ENCODE assay signal across 19 cellular contexts in the genomic region with DNA sequence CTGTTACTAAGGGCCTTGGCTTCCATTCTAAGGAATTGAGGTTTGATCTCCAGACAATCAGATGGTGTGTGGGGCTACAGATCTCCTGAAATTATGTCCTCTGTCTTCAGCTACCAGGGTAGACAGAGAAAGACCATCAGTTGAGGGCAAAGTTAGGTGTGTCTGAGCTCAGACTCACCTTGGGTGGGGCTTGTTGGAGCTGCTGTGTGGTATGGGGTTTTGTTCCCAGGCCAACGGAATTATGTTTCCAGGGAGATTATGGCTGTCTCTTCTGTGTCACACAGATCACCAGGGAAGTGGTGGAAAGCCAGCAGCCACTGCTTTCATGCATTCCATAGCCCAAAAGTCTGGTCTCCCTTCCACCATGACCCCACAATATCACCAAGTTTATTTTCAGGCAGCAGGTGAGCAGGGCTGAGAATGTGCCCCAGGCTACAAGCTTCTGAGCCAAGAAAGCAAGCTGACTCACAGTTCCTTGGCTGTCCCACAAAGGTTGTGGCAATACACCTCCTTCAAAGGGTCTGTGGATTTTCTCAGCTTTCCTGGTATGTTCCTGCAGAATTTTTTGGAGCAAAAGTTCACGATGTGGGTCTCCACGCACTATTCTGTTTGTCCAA.
DNase-seq lines count a peak whose midpoint lies in the region; ATAC-seq and TF ChIP-seq lines count a peak whose summit lies in the region.
"Had no signal": no experiment of that assay in that cellular context is flagged by ENCODE, and none has a peak within 500 bp of the region (broad histone marks: within the 10 kb centered on the region; RNA-seq: fewer than 3 reads in every experiment).

No MANE protein-coding gene starts in this region.

- H3K4me3 ChIP-seq in astrocyte of the spinal cord (ENCODE audit: low read depth, low read length) (no peak overlapping the region), stomach (no peak overlapping the region)
- H3K4me3 ChIP-seq: BLaER1, GM23248 had no signal

- H3K4me1 ChIP-seq in foreskin keratinocyte (no peaks in the 10 kb centered on the region), stomach (no peaks in the 10 kb centered on the region)
- H3K4me1 ChIP-seq: BLaER1 had no signal

- CTCF ChIA-PET in Calu3 (lab: Charles Lee): interaction anchor here (1.0 kb wide), 1 partner anchor 9 kb away, joined by 3 read pairs; no protein-coding TSS in a partner anchor

- 82 to 89% (median 87%) methylated on average over 3 of the region's 3 CpGs for WGBS in stomach, 5 donors

- peak overlapping the region; percentile 24 for H3K27ac Mint-ChIP-seq in Calu3 (ENCODE audit: unreplicated experiment)

- no TSS peak for BruUV-seq in Calu3 (replicated peaks; lab: Mats Ljungman, UMichigan)

- TF ChIP-seq EP300 in stomach (IDR thresholded peaks at IDR 0.05): no peak

- H3K27me3 ChIP-seq in foreskin keratinocyte: no peaks in the 10 kb centered on the region
- no peaks in the 10 kb centered on the region for H3K27me3 ChIP-seq in stomach
- H3K27me3 ChIP-seq: BLaER1 had no signal

- peaks cover 13% of the 10 kb centered on the region for H3K4me1 Mint-ChIP-seq in Calu3 (ENCODE audit: low read depth, unreplicated experiment)

- intact Hi-C loops in Calu3 (cut with micrococcal nuclease; ENCODE audit: unreplicated experiment): no loop called here
- intact Hi-C loops in stomach (cut with DNase I; ENCODE audit: low total_unique reads): no loop called here

- no peaks in the 10 kb centered on the region for H3K36me3 Mint-ChIP-seq in Calu3 (ENCODE audit: insufficient read depth, unreplicated experiment)

- DNase-seq in Calu3 (peak; percentile 57), NCI-H226 (peak; percentile 3), astrocyte of the spinal cord (ENCODE audit: low read depth, low spot score) (peak; percentile 0), foreskin keratinocyte (peak; percentile 47 to 77), NCI-H446 (lab: John Stamatoyannopoulos, UW) (no peak), GOT3 (lab: John Stamatoyannopoulos, UW) (no peak), stomach (no peak)
- no peak for DNase-seq in activated CD4-positive, alpha-beta T cell treated with anti-CD3 and anti-CD28 coated beads for 48 hours
- DNase-seq: 8988T, DND-41, GF-D8, GM23248, NCI-H1105 treated with DMSO at 0.1 percent for 48 hours, NCI-H2029, NCI-H2171, NCI-H82, SHP77 had no signal

- H3K27ac ChIP-seq in foreskin keratinocyte (no peak overlapping the region), stomach (no peak overlapping the region)
- H3K27ac ChIP-seq: BLaER1, GM23248 had no signal

- H3K9me3 ChIP-seq in stomach: peaks cover 0 to 19% (median 10%) of the 10 kb centered on the region in 4 donors

- TF ChIP-seq CTCF in Calu3 (IDR thresholded peaks at IDR 0.05; ENCODE audit: unreplicated experiment) (no peak), astrocyte of the spinal cord (IDR thresholded peaks at IDR 0.05; ENCODE audit: low read depth, low read length) (no peak), foreskin keratinocyte (conservative IDR thresholded peaks at IDR 0.05) (no peak), stomach (IDR thresholded peaks at IDR 0.05) (no peak)

- H3K4me3 Mint-ChIP-seq in Calu3 (ENCODE audit: low read depth, unreplicated experiment): no peak overlapping the region

- no peaks in the 10 kb centered on the region for H3K36me3 ChIP-seq in stomach
- H3K36me3 ChIP-seq: BLaER1 had no signal

- in situ Hi-C loops in astrocyte of the spinal cord (cut with HindIII; ENCODE audit: low sequenced_read_pairs): no loop called here

- peak; percentile 100 for ATAC-seq in foreskin keratinocyte
- ATAC-seq: Panc1 had no signal

- H3K27me3 Mint-ChIP-seq in Calu3 (ENCODE audit: unreplicated experiment): no peaks in the 10 kb centered on the region

- no peak for TF ChIP-seq POLR2A in stomach (IDR thresholded peaks at IDR 0.05)

- H3K9me3 Mint-ChIP-seq in Calu3 (ENCODE audit: low read depth, unreplicated experiment): peaks cover 3% of the 10 kb centered on the region

Comparison
In these comparisons a context has a peak if more than half of its experiments do, and no peak if none do; other contexts are left out.
1. DNase-seq: peak in Calu3 (single experiment), NCI-H226 (single experiment), astrocyte of the spinal cord (single experiment) and foreskin keratinocyte (2 of 2); none in activated CD4-positive, alpha-beta T cell treated with anti-CD3 and anti-CD28 coated beads for 48 hours (single experiment), NCI-H446 (0 of 2), GOT3 (single experiment) and stomach (single experiment).